In the genomic region with DNA sequence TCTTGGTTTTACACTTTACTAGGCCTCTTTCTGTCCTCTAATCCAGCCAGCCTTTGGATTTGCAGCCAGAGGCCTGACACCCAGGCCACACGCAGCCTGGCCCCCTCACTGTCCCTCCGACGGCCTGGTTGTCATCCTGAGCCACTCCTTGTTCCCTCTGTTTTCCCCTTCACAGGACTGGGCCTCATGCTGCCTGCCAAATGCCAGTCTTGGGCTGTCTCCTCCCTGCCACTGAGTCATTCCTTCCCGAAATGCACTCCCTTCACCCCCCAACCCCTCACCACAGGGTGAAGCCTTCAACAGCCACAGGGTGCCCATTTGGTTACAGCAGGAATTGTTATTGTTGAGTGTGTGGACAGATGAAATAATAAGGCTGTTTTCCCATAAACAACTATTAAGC, we compare ENCODE assay signal across 11 cellular contexts. TPM values are rescaled to one million over a fixed set of nuclear protein-coding genes. Genes with fewer than 3 reads are reported as not detected.
DNase-seq lines count a peak whose midpoint lies in the region; ATAC-seq and TF ChIP-seq lines count a peak whose summit lies in the region.
"Had no signal": no experiment of that assay in that cellular context is flagged by ENCODE, and none has a peak within 500 bp of the region (broad histone marks: within the 10 kb centered on the region; RNA-seq: fewer than 3 reads in every experiment).

No MANE protein-coding gene starts in this region.

- H3K36me3 Mint-ChIP-seq in HFFc6 (ENCODE audit: low read depth), result no peaks in the 10 kb centered on the region
- no peaks in the 10 kb centered on the region for H3K36me3 Mint-ChIP-seq in activated CD8-positive, alpha-beta memory T cell treated with anti-CD3 and anti-CD28 coated beads, Interleukin-2, amount 10 ng/mL, durations not matched to agents 7 days and 5 days
- H3K36me3 Mint-ChIP-seq: memory B cell had no signal

- H3K27me3 Mint-ChIP-seq in HFFc6 (ENCODE audit: insufficient read depth), result peaks cover 4% of the 10 kb centered on the region
- no peaks in the 10 kb centered on the region for H3K27me3 Mint-ChIP-seq in activated CD8-positive, alpha-beta memory T cell treated with anti-CD3 and anti-CD28 coated beads, Interleukin-2, amount 10 ng/mL, durations not matched to agents 7 days and 5 days

- ATAC-seq in activated CD8-positive, alpha-beta memory T cell treated with anti-CD3 and anti-CD28 coated beads, Interleukin-2, amount 10 ng/mL, durations not matched to agents 7 days and 5 days, result no peak

- H3K4me1 ChIP-seq in right atrium auricular region, result peaks cover 0 to 60% of the 10 kb centered on the region in 2 donors
- H3K4me1 ChIP-seq in spleen, result peaks cover 0 to 26% (median 14%) of the 10 kb centered on the region in 6 donors

- H3K36me3 ChIP-seq in right atrium auricular region, result no peaks in the 10 kb centered on the region
- H3K36me3 ChIP-seq in spleen, result no peaks in the 10 kb centered on the region

- no peaks in the 10 kb centered on the region for H3K9me3 ChIP-seq in right atrium auricular region
- H3K9me3 ChIP-seq in spleen, result no peaks in the 10 kb centered on the region

- peaks cover 39% of the 10 kb centered on the region for H3K4me1 Mint-ChIP-seq in HFFc6 (ENCODE audit: low read depth)
- H3K4me1 Mint-ChIP-seq in activated CD8-positive, alpha-beta memory T cell treated with anti-CD3 and anti-CD28 coated beads, Interleukin-2, amount 10 ng/mL, durations not matched to agents 7 days and 5 days, result peaks cover 7% of the 10 kb centered on the region
- H3K4me1 Mint-ChIP-seq: memory B cell had no signal

- H3K4me3 ChIP-seq in cardiac fibroblast (replicated peaks in 1 of 2; ENCODE audit: low read depth in 2 of 2, low read length in 2 of 2) (no peak overlapping the region), right atrium auricular region (no peak overlapping the region), spleen (no peak overlapping the region)

- no peaks in the 10 kb centered on the region for H3K9me3 Mint-ChIP-seq in HFFc6
- no peaks in the 10 kb centered on the region for H3K9me3 Mint-ChIP-seq in activated CD8-positive, alpha-beta memory T cell treated with anti-CD3 and anti-CD28 coated beads, Interleukin-2, amount 10 ng/mL, durations not matched to agents 7 days and 5 days (ENCODE audit: low read depth)
- H3K9me3 Mint-ChIP-seq: activated T-helper 2 cell treated with anti-CD3 and anti-CD28 coated beads, Interferon-gamma antibody, Interleukin-2, Interleukin-4, amounts not matched to agents 10 μg/mL and 5 μg/mL and 100 μg/mL, durations not matched to agents 14 hours and 24 hours and 36 hours; memory B cell had no signal

- intact Hi-C loops in spleen (cut with DNase I; ENCODE audit: low total_unique reads), result no loop called here

- H3K27me3 ChIP-seq in right atrium auricular region, result no peaks in the 10 kb centered on the region
- H3K27me3 ChIP-seq in spleen (replicated peaks in 1 of 7), result no peaks in the 10 kb centered on the region

- CTCF ChIA-PET in activated CD8-positive, alpha-beta memory T cell treated with anti-CD3 and anti-CD28 coated beads, Interleukin-2, amount 10 ng/mL, durations not matched to agents 7 days and 5 days (lab: Charles Lee), result no interaction called here

- peak overlapping the region; percentile 77 for H3K27ac Mint-ChIP-seq in HFFc6
- H3K27ac Mint-ChIP-seq in activated CD8-positive, alpha-beta memory T cell treated with anti-CD3 and anti-CD28 coated beads, Interleukin-2, amount 10 ng/mL, durations not matched to agents 7 days and 5 days, result no peak overlapping the region
- H3K27ac Mint-ChIP-seq: activated T-helper 2 cell treated with anti-CD3 and anti-CD28 coated beads, Interferon-gamma antibody, Interleukin-2, Interleukin-4, amounts not matched to agents 10 μg/mL and 5 μg/mL and 100 μg/mL, durations not matched to agents 14 hours and 24 hours and 36 hours; memory B cell had no signal

- H3K27ac ChIP-seq in right atrium auricular region, result peak overlapping the region; percentile 65 to 89
- no peak overlapping the region for H3K27ac ChIP-seq in spleen

- whole genome bisulfite sequencing in spleen, 5 donors, result 70 to 85% (median 77%) methylated on average over 4 of the region's 4 CpGs

- no peak for TF ChIP-seq CTCF in HFFc6 (IDR thresholded peaks at IDR 0.05)
- no peak for TF ChIP-seq CTCF in cardiac fibroblast (IDR thresholded peaks at IDR 0.05; ENCODE audit: low read depth, low read length)
- TF ChIP-seq CTCF in right atrium auricular region (IDR thresholded peaks at IDR 0.05), result no peak
- no peak for TF ChIP-seq CTCF in spleen (IDR thresholded peaks at IDR 0.05 in 8 of 11, conservative IDR thresholded peaks at IDR 0.05 in 3 of 11)

- no peak overlapping the region for H3K4me3 Mint-ChIP-seq in HFFc6
- H3K4me3 Mint-ChIP-seq in activated CD8-positive, alpha-beta memory T cell treated with anti-CD3 and anti-CD28 coated beads, Interleukin-2, amount 10 ng/mL, durations not matched to agents 7 days and 5 days, result no peak overlapping the region
- H3K4me3 Mint-ChIP-seq: memory B cell had no signal

- DNase-seq in HFFc6 (peak; percentile 28), cardiac fibroblast (ENCODE audit: low read depth in 2 of 2) (peak; percentile 30 to 62), right atrium auricular region (ENCODE audit: low spot score) (no peak), spleen (peak; percentile 39), NCI-H524 treated with DMSO at 0.1 percent for 48 hours (lab: John Stamatoyannopoulos, UW) (no peak), mesenteric fat pad (ENCODE audit: low spot score) (no peak)
- no peak for DNase-seq in activated CD8-positive, alpha-beta memory T cell treated with anti-CD3 and anti-CD28 coated beads, Interleukin-2, amount 10 ng/mL, durations not matched to agents 7 days and 5 days
- DNase-seq: activated CD4-positive, CD25-positive, alpha-beta regulatory T cell treated with anti-CD3 and anti-CD28 coated beads, Interleukin-2, amount 50 U/mL, for 72 hours had no signal

- TF ChIP-seq POLR2A in spleen (IDR thresholded peaks at IDR 0.05), result no peak

RNA-seq across cellular contexts. Expression of a gene that starts 21.3 kb away (rescaled TPM):
- 1 to 10 TPM; 2.9 to 4.8 (median 3.8) TPM for total RNA-seq in HFFc6 (2021; fragmentation: NEBNext Ultra II Directional; extraction: Animal tissue kit (Norgen Biotek cat#: 25700))
- 10 to 100 TPM in 1 of 2 donors, 1 to 10 TPM in 1; 9.1 to 27.0 TPM for total RNA-seq in right atrium auricular region
- total RNA-seq in spleen, result 1 to 10 TPM; 1.5 to 3.2 (median 2.5) TPM
- under 1 TPM; 0.30 to 0.86 (median 0.52) TPM for polyA plus RNA-seq in spleen
- under 1 TPM; 0.58 to 0.96 TPM for total RNA-seq in activated CD8-positive, alpha-beta memory T cell treated with anti-CD3 and anti-CD28 coated beads, Interleukin-2, amount 10 ng/mL, durations not matched to agents 7 days and 5 days
- total RNA-seq in mesenteric fat pad, result 3.6 TPM

RNA-seq across cellular contexts. Expression of a gene that starts 54.0 kb away (rescaled TPM):
- not detected for total RNA-seq in HFFc6 (2021; fragmentation: NEBNext Ultra II Directional; extraction: Animal tissue kit (Norgen Biotek cat#: 25700))
- total RNA-seq in right atrium auricular region (under 1 TPM in 1 of 2 donors, not detected in 1; 0.63 TPM), spleen (1 to 10 TPM in 1 of 7 donors, under 1 TPM in 5, not detected in 1; 0.70 to 1.2 (median 0.75) TPM), mesenteric fat pad (0.84 TPM)
- polyA plus RNA-seq in spleen, result 1 to 10 TPM; 2.9 to 4.2 (median 3.8) TPM
- total RNA-seq in activated CD8-positive, alpha-beta memory T cell treated with anti-CD3 and anti-CD28 coated beads, Interleukin-2, amount 10 ng/mL, durations not matched to agents 7 days and 5 days, result not detected
- total RNA-seq: activated T-helper 2 cell treated with anti-CD3 and anti-CD28 coated beads, Interferon-gamma antibody, Interleukin-2, Interleukin-4, amounts not matched to agents 10 μg/mL and 5 μg/mL and 100 μg/mL, durations not matched to agents 14 hours and 24 hours and 36 hours; skeletal muscle tissue had no signal

Comparison
In these comparisons a context has a peak if more than half of its experiments do, and no peak if none do; other contexts are left out.
1. DNase-seq: peak in HFFc6 (single experiment), cardiac fibroblast (2 of 2) and spleen (single experiment); none in right atrium auricular region (single experiment), activated CD8-positive, alpha-beta memory T cell treated with anti-CD3 and anti-CD28 coated beads, Interleukin-2, amount 10 ng/mL, durations not matched to agents 7 days and 5 days (single experiment), NCI-H524 treated with DMSO at 0.1 percent for 48 hours (single experiment) and mesenteric fat pad (single experiment).
2. H3K27ac ChIP-seq: peak in right atrium auricular region (2 of 2); none in spleen (0 of 8).